ENCODE assay signal across 13 cellular contexts in the genomic region with DNA sequence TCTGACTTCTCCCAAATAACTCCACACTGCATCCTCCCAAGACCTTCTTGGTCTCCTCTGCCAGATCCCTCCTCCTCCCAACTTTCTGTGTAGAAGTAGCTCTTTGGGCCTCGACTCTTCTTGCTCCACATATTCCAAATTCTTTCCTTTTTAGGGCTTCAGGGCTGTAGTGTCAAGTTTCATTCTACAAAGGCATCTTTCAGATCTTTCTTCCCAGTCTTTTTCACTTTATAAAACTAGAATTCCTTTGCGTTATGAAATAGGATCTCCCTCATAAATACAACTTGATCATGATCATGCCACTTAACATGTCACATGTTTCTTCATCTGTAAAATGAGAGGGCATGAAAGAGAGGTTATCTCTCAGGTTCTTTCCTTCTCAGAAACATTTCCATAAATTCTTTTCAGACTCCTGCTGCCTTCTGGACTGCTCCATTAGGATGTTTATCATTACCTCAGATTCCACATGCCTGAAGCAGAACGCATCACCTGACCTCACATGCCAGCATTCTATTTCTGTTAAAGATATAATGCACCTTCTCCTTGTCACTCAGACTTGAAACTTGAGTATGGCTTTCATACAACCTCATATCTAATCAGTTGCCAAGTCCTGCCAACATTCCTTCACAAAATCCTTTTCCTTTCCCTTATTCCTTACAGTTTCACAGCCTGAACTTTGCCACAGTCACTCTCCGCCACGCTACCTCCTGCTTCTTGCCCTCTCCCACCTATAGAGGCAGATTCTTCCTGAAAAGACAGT. TPM values are rescaled to one million over a fixed set of nuclear protein-coding genes. Genes with fewer than 3 reads are reported as not detected.
A peak's percentile ranks its signal among the peaks of the same experiment; 100 is the strongest.
DNase-seq lines count a peak whose midpoint lies in the region; ATAC-seq and TF ChIP-seq lines count a peak whose summit lies in the region.
"Had no signal": no experiment of that assay in that cellular context is flagged by ENCODE, and none has a peak within 500 bp of the region (broad histone marks: within the 10 kb centered on the region; RNA-seq: fewer than 3 reads in every experiment).

No MANE protein-coding gene starts in this region.

- TF ChIP-seq CTCF in GM23338 (conservative IDR thresholded peaks at IDR 0.05; ENCODE audit: low read depth in 2 of 2) (no peak), WTC11 (IDR thresholded peaks at IDR 0.05) (no peak), right atrium auricular region (IDR thresholded peaks at IDR 0.05) (no peak), smooth muscle cell (IDR thresholded peaks at IDR 0.05; ENCODE audit: borderline replicate concordance, insufficient read depth, poor library complexity, severe bottlenecking) (no peak)

- H3K4me1 ChIP-seq in GM23338 (ENCODE audit: insufficient read depth): peaks cover 75% of the 10 kb centered on the region
- peaks cover 0 to 29% of the 10 kb centered on the region in 2 donors for H3K4me1 ChIP-seq in right atrium auricular region
- H3K4me1 ChIP-seq in smooth muscle cell (ENCODE audit: low read depth): peaks cover 51% of the 10 kb centered on the region

- CTCF ChIA-PET in WTC11 (lab: Charles Lee): no interaction called here

- H3K4me3 ChIP-seq in GM23338: peak overlapping the region; percentile 90
- no peak overlapping the region for H3K4me3 ChIP-seq in right atrium auricular region
- H3K4me3 ChIP-seq in smooth muscle cell: no peak overlapping the region

- H3K27ac ChIP-seq in GM23338 (ENCODE audit: low read depth) (peak overlapping the region; percentile 90), right atrium auricular region (peak overlapping the region; percentile 29 to 72), smooth muscle cell (ENCODE audit: low read depth) (peak overlapping the region; percentile 91)

- H3K4me1 Mint-ChIP-seq in GM23338 (peaks cover 34% of the 10 kb centered on the region), WTC11 (peaks cover 37% of the 10 kb centered on the region)

- WGBS in smooth muscle cell (ENCODE audit: low lambda C conversion rate): 37% methylated on average over 5 of the region's 5 CpGs

- POLR2A ChIA-PET in WTC11 (lab: Charles Lee): interaction anchor here (1.0 kb wide), 1 partner anchor 14 kb away, joined by 3 read pairs; no protein-coding TSS in a partner anchor

- H3K27me3 Mint-ChIP-seq in GM23338 (ENCODE audit: insufficient read depth, low read depth, poor library complexity) (peaks cover 1% of the 10 kb centered on the region), WTC11 (ENCODE audit: low read depth) (no peaks in the 10 kb centered on the region)
- H3K27me3 Mint-ChIP-seq: brain had no signal

- H3K9me3 Mint-ChIP-seq in GM23338 (no peaks in the 10 kb centered on the region), WTC11 (0 out of 2 replicates have a peak, but pooled peaks cover 2% of the 10 kb centered on the region)
- H3K9me3 Mint-ChIP-seq: stimulated activated effector memory CD8-positive, alpha-beta T cell treated with anti-CD3 and anti-CD28 coated beads, Interleukin-12 subunit alpha, Interleukin-12 subunit beta, amount 100 ng/mL, for 72 hours had no signal

- peaks cover 28% of the 10 kb centered on the region for H3K36me3 Mint-ChIP-seq in GM23338 (ENCODE audit: low read depth)
- peaks cover 9% of the 10 kb centered on the region for H3K36me3 Mint-ChIP-seq in WTC11

- H4K20me1 ChIP-seq in GM23338 (replicated peaks; ENCODE audit: insufficient read depth): peaks cover 53% of the 10 kb centered on the region
- H4K20me1 ChIP-seq in smooth muscle cell (ENCODE audit: low read depth): peaks cover 49% of the 10 kb centered on the region

- H2AFZ ChIP-seq in GM23338 (no peak overlapping the region), smooth muscle cell (ENCODE audit: low read depth) (no peak overlapping the region)

- peak overlapping the region; percentile 28 for H3K4me2 ChIP-seq in GM23338
- peak overlapping the region; percentile 55 for H3K4me2 ChIP-seq in smooth muscle cell

- H3F3A ChIP-seq in GM23338 (replicated peaks; ENCODE audit: low read depth) (no peaks in the 10 kb centered on the region), smooth muscle cell (ENCODE audit: low read depth) (peaks cover 11% of the 10 kb centered on the region)

- H3K9me3 ChIP-seq in right atrium auricular region (no peaks in the 10 kb centered on the region), smooth muscle cell (replicated peaks; ENCODE audit: low read depth) (no peaks in the 10 kb centered on the region)

- no peaks in the 10 kb centered on the region for H3K27me3 ChIP-seq in GM23338 (ENCODE audit: insufficient read depth)
- no peaks in the 10 kb centered on the region for H3K27me3 ChIP-seq in right atrium auricular region
- H3K27me3 ChIP-seq in smooth muscle cell (ENCODE audit: low read depth): no peaks in the 10 kb centered on the region

- H3K4me3 Mint-ChIP-seq in GM23338 (no peak overlapping the region), WTC11 (no peak overlapping the region)
- H3K4me3 Mint-ChIP-seq: brain; stimulated activated effector memory CD8-positive, alpha-beta T cell treated with anti-CD3 and anti-CD28 coated beads, Interleukin-12 subunit alpha, Interleukin-12 subunit beta, amount 100 ng/mL, for 72 hours had no signal

- H3K9me2 ChIP-seq in GM23338 (ENCODE audit: insufficient read depth): no peaks in the 10 kb centered on the region

- H3K27ac Mint-ChIP-seq in GM23338: no peak overlapping the region
- no peak overlapping the region for H3K27ac Mint-ChIP-seq in WTC11
- H3K27ac Mint-ChIP-seq: brain; stimulated activated effector memory CD8-positive, alpha-beta T cell treated with anti-CD3 and anti-CD28 coated beads, Interleukin-12 subunit alpha, Interleukin-12 subunit beta, amount 100 ng/mL, for 72 hours had no signal

- peak; percentile 62 for ATAC-seq in GM23338
- peak; percentile 75 for ATAC-seq in WTC11
- ATAC-seq: sciatic nerve; stimulated activated effector memory CD8-positive, alpha-beta T cell treated with anti-CD3 and anti-CD28 coated beads, Interleukin-12 subunit alpha, Interleukin-12 subunit beta, amount 100 ng/mL, for 72 hours had no signal

- H3K79me2 ChIP-seq in GM23338 (replicated peaks; ENCODE audit: insufficient read depth) (peaks cover 100% of the 10 kb centered on the region), smooth muscle cell (ENCODE audit: low read depth) (peaks cover 96% of the 10 kb centered on the region)

- peak overlapping the region; percentile 41 for H3K9ac ChIP-seq in smooth muscle cell (ENCODE audit: low read depth)

- peak; percentile 88 for DNase-seq in GM23338 (ENCODE audit: low spot score)
- no peak for DNase-seq in WTC11 (ENCODE audit: low spot score)
- DNase-seq in right atrium auricular region (ENCODE audit: low spot score): no peak
- DNase-seq in smooth muscle cell (lab: John Stamatoyannopoulos, UW; ENCODE audit: unreplicated experiment): no peak
- DNase-seq in activated naive CD4-positive, alpha-beta T cell treated with anti-CD3 and anti-CD28 coated beads, Interleukin-2, amount 50 U/mL, for 16 hours: no peak
- no peak for DNase-seq in SHP77 (lab: John Stamatoyannopoulos, UW)
- no peak for DNase-seq in NCI-H82 treated with DMSO at 0.1 percent for 48 hours (lab: John Stamatoyannopoulos, UW; ENCODE audit: unreplicated experiment)
- DNase-seq in mesenteric fat pad (ENCODE audit: low spot score): no peak
- DNase-seq: activated CD4-positive, alpha-beta T cell treated with anti-CD3 and anti-CD28 coated beads for 48 hours; NCI-H1048 had no signal

- H3K36me3 ChIP-seq in GM23338 (ENCODE audit: insufficient read depth) (no peaks in the 10 kb centered on the region), right atrium auricular region (no peaks in the 10 kb centered on the region), smooth muscle cell (ENCODE audit: low read depth) (no peaks in the 10 kb centered on the region)

TF ChIP-seq in GM23338, 12 proteins besides CTCF, POLR2A, EP300 and RAD21 (continues in another document):
- TF ChIP-seq STAT1 (IDR thresholded peaks at IDR 0.05; ENCODE audit: unreplicated experiment): no peak

TF ChIP-seq in WTC11, 78 proteins besides CTCF, POLR2A, EP300 and RAD21 (continues in another document):
- TF ChIP-seq, protein P1, sequence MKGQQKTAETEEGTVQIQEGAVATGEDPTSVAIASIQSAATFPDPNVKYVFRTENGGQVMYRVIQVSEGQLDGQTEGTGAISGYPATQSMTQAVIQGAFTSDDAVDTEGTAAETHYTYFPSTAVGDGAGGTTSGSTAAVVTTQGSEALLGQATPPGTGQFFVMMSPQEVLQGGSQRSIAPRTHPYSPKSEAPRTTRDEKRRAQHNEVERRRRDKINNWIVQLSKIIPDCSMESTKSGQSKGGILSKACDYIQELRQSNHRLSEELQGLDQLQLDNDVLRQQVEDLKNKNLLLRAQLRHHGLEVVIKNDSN (CRISPR knock-in tag; IDR thresholded peaks at IDR 0.05): peak; percentile 35; the same call in 1 of the 2 replicates
- TF ChIP-seq NFYB (CRISPR knock-in tag; conservative IDR thresholded peaks at IDR 0.05; ENCODE audit: low read depth) (no peak), ETV6 (CRISPR knock-in tag; IDR thresholded peaks at IDR 0.05) (no peak), HMGA2 (CRISPR knock-in tag; IDR thresholded peaks at IDR 0.05) (no peak), NR3C1 (CRISPR knock-in tag; conservative IDR thresholded peaks at IDR 0.05; ENCODE audit: low read depth) (no peak)
- TF ChIP-seq, protein P2, sequence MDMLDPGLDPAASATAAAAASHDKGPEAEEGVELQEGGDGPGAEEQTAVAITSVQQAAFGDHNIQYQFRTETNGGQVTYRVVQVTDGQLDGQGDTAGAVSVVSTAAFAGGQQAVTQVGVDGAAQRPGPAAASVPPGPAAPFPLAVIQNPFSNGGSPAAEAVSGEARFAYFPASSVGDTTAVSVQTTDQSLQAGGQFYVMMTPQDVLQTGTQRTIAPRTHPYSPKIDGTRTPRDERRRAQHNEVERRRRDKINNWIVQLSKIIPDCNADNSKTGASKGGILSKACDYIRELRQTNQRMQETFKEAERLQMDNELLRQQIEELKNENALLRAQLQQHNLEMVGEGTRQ (CRISPR knock-in tag; IDR thresholded peaks at IDR 0.05): 0 out of 2 replicates have a peak, but pooled peaks have one; percentile 15

RNA-seq across cellular contexts. Expression of a gene that starts 8.5 kb away (rescaled TPM):
- 234 and 281 TPM in 2 replicates for total RNA-seq in GM23338 (2014; rRNA removed; shearing (Covaris generic))
- polyA plus RNA-seq in GM23338 (2016; fragmentation: Nextera tagmentation; extraction: Ambion mirVana) (91.1 and 114 TPM in 2 replicates), smooth muscle cell (23.5 and 38.5 TPM in 2 replicates)
- total RNA-seq in WTC11 (2021) (136 to 179 TPM (median 143 TPM) in 3 replicates), right atrium auricular region (100 to 1,000 TPM in 1 of 2 donors, 10 to 100 TPM in 1; 79.6 to 116 TPM), smooth muscle cell (64.4 and 85.8 TPM in 2 replicates), mesenteric fat pad (15.9 TPM)
